In the genomic region with DNA sequence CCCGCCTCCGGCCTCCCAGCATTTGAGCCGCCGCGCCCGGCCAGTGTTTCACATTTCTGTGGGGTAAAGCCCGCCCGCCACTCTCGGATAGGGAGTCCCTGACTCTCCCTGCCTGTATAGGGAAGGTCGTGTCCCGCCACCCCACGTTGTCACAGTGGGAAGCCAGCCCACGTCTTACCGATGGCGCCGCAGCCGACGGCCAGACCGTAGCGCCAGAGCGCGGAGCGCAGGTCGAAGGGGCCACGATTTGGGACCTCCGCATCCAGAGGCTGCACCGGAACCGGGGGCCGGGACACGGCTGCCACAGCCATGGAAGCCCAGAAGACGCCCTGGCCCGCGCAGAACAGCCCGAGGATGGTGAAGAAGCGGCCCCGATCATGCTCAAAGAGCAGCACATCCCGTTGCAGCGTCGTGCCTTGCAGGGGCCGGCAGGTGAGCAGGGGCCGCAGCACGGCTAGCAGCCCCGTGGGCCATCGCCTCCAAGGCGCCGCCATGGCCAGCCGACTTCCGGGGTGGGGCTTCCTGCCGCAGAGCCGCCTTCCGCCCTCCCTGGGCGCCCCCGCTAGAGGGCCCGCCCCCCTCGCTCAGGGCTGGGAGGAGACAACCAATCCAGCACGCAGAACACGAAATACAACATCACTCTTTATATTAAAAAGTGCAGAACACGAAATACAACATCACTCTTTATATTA, we compare ENCODE assay signal across 1 cellular context.
TF ChIP-seq lines count a peak whose summit lies in the region.

A gene with protein sequence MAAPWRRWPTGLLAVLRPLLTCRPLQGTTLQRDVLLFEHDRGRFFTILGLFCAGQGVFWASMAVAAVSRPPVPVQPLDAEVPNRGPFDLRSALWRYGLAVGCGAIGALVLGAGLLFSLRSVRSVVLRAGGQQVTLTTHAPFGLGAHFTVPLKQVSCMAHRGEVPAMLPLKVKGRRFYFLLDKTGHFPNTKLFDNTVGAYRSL (minus strand): TSS at position 506 of the 692 bp plus-strand sequence. CDS start 12 bp downstream, at position 494.

TF ChIP-seq in HEK293, 187 proteins besides CTCF, POLR2A, EP300 and RAD21 (continued from another document and continues in another):
- TF ChIP-seq, protein P1, sequence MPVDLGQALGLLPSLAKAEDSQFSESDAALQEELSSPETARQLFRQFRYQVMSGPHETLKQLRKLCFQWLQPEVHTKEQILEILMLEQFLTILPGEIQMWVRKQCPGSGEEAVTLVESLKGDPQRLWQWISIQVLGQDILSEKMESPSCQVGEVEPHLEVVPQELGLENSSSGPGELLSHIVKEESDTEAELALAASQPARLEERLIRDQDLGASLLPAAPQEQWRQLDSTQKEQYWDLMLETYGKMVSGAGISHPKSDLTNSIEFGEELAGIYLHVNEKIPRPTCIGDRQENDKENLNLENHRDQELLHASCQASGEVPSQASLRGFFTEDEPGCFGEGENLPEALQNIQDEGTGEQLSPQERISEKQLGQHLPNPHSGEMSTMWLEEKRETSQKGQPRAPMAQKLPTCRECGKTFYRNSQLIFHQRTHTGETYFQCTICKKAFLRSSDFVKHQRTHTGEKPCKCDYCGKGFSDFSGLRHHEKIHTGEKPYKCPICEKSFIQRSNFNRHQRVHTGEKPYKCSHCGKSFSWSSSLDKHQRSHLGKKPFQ (tag by site-specific recombination; IDR thresholded peaks at IDR 0.05): no peak
- TF ChIP-seq YY2 (tag by site-specific recombination; IDR thresholded peaks at IDR 0.05) (peak; percentile 86; the same call in 1 of the 2 replicates), KLF9 (tag by site-specific recombination; IDR thresholded peaks at IDR 0.05; ENCODE audit: low read depth) (peak; percentile 74), ZNF707 (tag by site-specific recombination; IDR thresholded peaks at IDR 0.05) (no peak), ZNF19 (tag by site-specific recombination; IDR thresholded peaks at IDR 0.05; ENCODE audit: low read depth) (no peak), ZNF701 (tag by site-specific recombination; IDR thresholded peaks at IDR 0.05) (no peak), ZNF747 (tag by site-specific recombination; IDR thresholded peaks at IDR 0.05) (no peak), GLIS1 (tag by site-specific recombination; IDR thresholded peaks at IDR 0.05) (peak; percentile 58), RBAK (tag by site-specific recombination; IDR thresholded peaks at IDR 0.05) (no peak), KLF7 (tag by site-specific recombination; IDR thresholded peaks at IDR 0.05; ENCODE audit: borderline replicate concordance) (0 out of 2 replicates have a peak, but pooled peaks have one; percentile 55), ZNF600 (tag by site-specific recombination; IDR thresholded peaks at IDR 0.05) (peak; percentile 98), ZNF354C (tag by site-specific recombination; IDR thresholded peaks at IDR 0.05; ENCODE audit: borderline replicate concordance, low read depth) (no peak), ZNF335 (tag by site-specific recombination; conservative IDR thresholded peaks at IDR 0.05) (peak; percentile 93), ZNF211 (tag by site-specific recombination; IDR thresholded peaks at IDR 0.05; ENCODE audit: low read depth) (no peak), ZEB2 (tag by site-specific recombination; IDR thresholded peaks at IDR 0.05) (peak; percentile 71; the same call in 1 of the 2 replicates), REPIN1 (tag by site-specific recombination; IDR thresholded peaks at IDR 0.05; ENCODE audit: low read depth) (no peak), ZNF792 (tag by site-specific recombination; IDR thresholded peaks at IDR 0.05) (no peak), ZNF10 (tag by site-specific recombination; IDR thresholded peaks at IDR 0.05) (no peak; the same call in 1 of the 2 replicates), ZNF670 (tag by site-specific recombination; IDR thresholded peaks at IDR 0.05; ENCODE audit: low read depth) (no peak), ZFHX2 (tag by site-specific recombination; conservative IDR thresholded peaks at IDR 0.05) (peak; percentile 45), KLF16 (tag by site-specific recombination; IDR thresholded peaks at IDR 0.05) (peak; percentile 51; the same call in 1 of the 2 replicates), ZNF24 (tag by site-specific recombination; IDR thresholded peaks at IDR 0.05) (peak; percentile 43; the same call in 1 of the 2 replicates), HOXA7 (CRISPR knock-in tag; IDR thresholded peaks at IDR 0.05; ENCODE audit: borderline replicate concordance) (no peak), ZNF76 (tag by site-specific recombination; IDR thresholded peaks at IDR 0.05; ENCODE audit: borderline replicate concordance, low read depth) (peak; percentile 32; the same call in 1 of the 2 replicates), ZNF791 (tag by site-specific recombination; IDR thresholded peaks at IDR 0.05) (no peak), ZXDB (tag by site-specific recombination; IDR thresholded peaks at IDR 0.05) (peak; percentile 99), YY1 (tag by site-specific recombination; IDR thresholded peaks at IDR 0.05) (peak; percentile 87), ZNF843 (tag by site-specific recombination; IDR thresholded peaks at IDR 0.05) (peak; percentile 66), ZNF529 (tag by site-specific recombination; IDR thresholded peaks at IDR 0.05; ENCODE audit: insufficient replicate concordance) (no peak), SP2 (tag by site-specific recombination; IDR thresholded peaks at IDR 0.05) (peak; percentile 91), ZSCAN16 (tag by site-specific recombination; IDR thresholded peaks at IDR 0.05) (no peak), ZNF2 (tag by site-specific recombination; IDR thresholded peaks at IDR 0.05) (peak; percentile 66; the same call in 1 of the 2 replicates), ZBTB8A (tag by site-specific recombination; IDR thresholded peaks at IDR 0.05) (no peak), ZNF292 (tag by site-specific recombination; IDR thresholded peaks at IDR 0.05; ENCODE audit: borderline replicate concordance, low read depth) (no peak), SCRT1 (tag by site-specific recombination; IDR thresholded peaks at IDR 0.05; ENCODE audit: borderline replicate concordance) (no peak), ZNF112 (tag by site-specific recombination; IDR thresholded peaks at IDR 0.05) (no peak), ZBTB21 (tag by site-specific recombination; IDR thresholded peaks at IDR 0.05) (no peak), ZNF560 (tag by site-specific recombination; IDR thresholded peaks at IDR 0.05; ENCODE audit: borderline replicate concordance) (no peak), GLI4 (tag by site-specific recombination; IDR thresholded peaks at IDR 0.05) (no peak), GLIS2 (tag by site-specific recombination; IDR thresholded peaks at IDR 0.05) (peak; percentile 90), ZNF776 (tag by site-specific recombination; IDR thresholded peaks at IDR 0.05; ENCODE audit: borderline replicate concordance) (no peak), ZNF266 (tag by site-specific recombination; IDR thresholded peaks at IDR 0.05; ENCODE audit: low read depth) (no peak), ZNF423 (tag by site-specific recombination; IDR thresholded peaks at IDR 0.05) (0 out of 2 replicates have a peak, but pooled peaks have one; percentile 38), ZNF660 (tag by site-specific recombination; IDR thresholded peaks at IDR 0.05) (peak; percentile 13; the same call in 1 of the 2 replicates), ZNF138 (tag by site-specific recombination; IDR thresholded peaks at IDR 0.05; ENCODE audit: borderline replicate concordance) (no peak), ZNF214 (tag by site-specific recombination; IDR thresholded peaks at IDR 0.05; ENCODE audit: borderline replicate concordance) (no peak), ZNF48 (tag by site-specific recombination; IDR thresholded peaks at IDR 0.05) (no peak), ZNF624 (tag by site-specific recombination; IDR thresholded peaks at IDR 0.05) (no peak)
- TF ChIP-seq, protein P2, sequence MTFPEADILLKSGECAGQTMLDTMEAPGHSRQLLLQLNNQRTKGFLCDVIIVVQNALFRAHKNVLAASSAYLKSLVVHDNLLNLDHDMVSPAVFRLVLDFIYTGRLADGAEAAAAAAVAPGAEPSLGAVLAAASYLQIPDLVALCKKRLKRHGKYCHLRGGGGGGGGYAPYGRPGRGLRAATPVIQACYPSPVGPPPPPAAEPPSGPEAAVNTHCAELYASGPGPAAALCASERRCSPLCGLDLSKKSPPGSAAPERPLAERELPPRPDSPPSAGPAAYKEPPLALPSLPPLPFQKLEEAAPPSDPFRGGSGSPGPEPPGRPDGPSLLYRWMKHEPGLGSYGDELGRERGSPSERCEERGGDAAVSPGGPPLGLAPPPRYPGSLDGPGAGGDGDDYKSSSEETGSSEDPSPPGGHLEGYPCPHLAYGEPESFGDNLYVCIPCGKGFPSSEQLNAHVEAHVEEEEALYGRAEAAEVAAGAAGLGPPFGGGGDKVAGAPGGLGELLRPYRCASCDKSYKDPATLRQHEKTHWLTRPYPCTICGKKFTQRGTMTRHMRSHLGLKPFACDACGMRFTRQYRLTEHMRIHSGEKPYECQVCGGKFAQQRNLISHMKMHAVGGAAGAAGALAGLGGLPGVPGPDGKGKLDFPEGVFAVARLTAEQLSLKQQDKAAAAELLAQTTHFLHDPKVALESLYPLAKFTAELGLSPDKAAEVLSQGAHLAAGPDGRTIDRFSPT (tag by site-specific recombination; IDR thresholded peaks at IDR 0.05): no peak
- TF ChIP-seq, protein P3, sequence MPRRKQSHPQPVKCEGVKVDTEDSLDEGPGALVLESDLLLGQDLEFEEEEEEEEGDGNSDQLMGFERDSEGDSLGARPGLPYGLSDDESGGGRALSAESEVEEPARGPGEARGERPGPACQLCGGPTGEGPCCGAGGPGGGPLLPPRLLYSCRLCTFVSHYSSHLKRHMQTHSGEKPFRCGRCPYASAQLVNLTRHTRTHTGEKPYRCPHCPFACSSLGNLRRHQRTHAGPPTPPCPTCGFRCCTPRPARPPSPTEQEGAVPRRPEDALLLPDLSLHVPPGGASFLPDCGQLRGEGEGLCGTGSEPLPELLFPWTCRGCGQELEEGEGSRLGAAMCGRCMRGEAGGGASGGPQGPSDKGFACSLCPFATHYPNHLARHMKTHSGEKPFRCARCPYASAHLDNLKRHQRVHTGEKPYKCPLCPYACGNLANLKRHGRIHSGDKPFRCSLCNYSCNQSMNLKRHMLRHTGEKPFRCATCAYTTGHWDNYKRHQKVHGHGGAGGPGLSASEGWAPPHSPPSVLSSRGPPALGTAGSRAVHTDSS (tag by site-specific recombination; IDR thresholded peaks at IDR 0.05): no peak
- TF ChIP-seq, protein P4, sequence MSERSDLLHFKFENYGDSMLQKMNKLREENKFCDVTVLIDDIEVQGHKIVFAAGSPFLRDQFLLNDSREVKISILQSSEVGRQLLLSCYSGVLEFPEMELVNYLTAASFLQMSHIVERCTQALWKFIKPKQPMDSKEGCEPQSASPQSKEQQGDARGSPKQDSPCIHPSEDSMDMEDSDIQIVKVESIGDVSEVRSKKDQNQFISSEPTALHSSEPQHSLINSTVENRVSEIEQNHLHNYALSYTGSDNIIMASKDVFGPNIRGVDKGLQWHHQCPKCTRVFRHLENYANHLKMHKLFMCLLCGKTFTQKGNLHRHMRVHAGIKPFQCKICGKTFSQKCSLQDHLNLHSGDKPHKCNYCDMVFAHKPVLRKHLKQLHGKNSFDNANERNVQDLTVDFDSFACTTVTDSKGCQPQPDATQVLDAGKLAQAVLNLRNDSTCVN (tag by site-specific recombination; optimal IDR thresholded peaks at IDR 0.05): peak; percentile 53
- TF ChIP-seq, protein P5, sequence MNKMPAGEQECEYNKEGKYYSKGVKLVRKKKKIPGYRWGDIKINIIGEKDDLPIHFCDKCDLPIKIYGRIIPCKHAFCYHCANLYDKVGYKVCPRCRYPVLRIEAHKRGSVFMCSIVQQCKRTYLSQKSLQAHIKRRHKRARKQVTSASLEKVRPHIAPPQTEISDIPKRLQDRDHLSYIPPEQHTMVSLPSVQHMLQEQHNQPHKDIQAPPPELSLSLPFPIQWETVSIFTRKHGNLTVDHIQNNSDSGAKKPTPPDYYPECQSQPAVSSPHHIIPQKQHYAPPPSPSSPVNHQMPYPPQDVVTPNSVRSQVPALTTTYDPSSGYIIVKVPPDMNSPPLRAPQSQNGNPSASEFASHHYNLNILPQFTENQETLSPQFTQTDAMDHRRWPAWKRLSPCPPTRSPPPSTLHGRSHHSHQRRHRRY (tag by site-specific recombination; IDR thresholded peaks at IDR 0.05): no peak
- TF ChIP-seq, protein P6, sequence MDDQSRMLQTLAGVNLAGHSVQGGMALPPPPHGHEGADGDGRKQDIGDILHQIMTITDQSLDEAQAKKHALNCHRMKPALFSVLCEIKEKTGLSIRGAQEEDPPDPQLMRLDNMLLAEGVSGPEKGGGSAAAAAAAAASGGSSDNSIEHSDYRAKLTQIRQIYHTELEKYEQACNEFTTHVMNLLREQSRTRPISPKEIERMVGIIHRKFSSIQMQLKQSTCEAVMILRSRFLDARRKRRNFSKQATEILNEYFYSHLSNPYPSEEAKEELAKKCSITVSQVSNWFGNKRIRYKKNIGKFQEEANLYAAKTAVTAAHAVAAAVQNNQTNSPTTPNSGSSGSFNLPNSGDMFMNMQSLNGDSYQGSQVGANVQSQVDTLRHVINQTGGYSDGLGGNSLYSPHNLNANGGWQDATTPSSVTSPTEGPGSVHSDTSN (CRISPR knock-in tag; IDR thresholded peaks at IDR 0.05): no peak
- TF ChIP-seq, protein P7, sequence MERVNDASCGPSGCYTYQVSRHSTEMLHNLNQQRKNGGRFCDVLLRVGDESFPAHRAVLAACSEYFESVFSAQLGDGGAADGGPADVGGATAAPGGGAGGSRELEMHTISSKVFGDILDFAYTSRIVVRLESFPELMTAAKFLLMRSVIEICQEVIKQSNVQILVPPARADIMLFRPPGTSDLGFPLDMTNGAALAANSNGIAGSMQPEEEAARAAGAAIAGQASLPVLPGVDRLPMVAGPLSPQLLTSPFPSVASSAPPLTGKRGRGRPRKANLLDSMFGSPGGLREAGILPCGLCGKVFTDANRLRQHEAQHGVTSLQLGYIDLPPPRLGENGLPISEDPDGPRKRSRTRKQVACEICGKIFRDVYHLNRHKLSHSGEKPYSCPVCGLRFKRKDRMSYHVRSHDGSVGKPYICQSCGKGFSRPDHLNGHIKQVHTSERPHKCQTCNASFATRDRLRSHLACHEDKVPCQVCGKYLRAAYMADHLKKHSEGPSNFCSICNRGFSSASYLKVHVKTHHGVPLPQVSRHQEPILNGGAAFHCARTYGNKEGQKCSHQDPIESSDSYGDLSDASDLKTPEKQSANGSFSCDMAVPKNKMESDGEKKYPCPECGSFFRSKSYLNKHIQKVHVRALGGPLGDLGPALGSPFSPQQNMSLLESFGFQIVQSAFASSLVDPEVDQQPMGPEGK (tag by site-specific recombination; IDR thresholded peaks at IDR 0.05): peak; percentile 96
